ENCODE assay signal across 2 cellular contexts in genomic region chr1:183871142-183871541, GRCh38.
TF ChIP-seq lines count a peak whose summit lies in the region.

No MANE protein-coding gene starts in this region.

TF ChIP-seq in SK-N-SH treated with all-trans-retinoic acid at 6 μM for 48 hours, 23 proteins besides CTCF, POLR2A, EP300 and RAD21 (continued from another document):
- TF ChIP-seq, protein P1, sequence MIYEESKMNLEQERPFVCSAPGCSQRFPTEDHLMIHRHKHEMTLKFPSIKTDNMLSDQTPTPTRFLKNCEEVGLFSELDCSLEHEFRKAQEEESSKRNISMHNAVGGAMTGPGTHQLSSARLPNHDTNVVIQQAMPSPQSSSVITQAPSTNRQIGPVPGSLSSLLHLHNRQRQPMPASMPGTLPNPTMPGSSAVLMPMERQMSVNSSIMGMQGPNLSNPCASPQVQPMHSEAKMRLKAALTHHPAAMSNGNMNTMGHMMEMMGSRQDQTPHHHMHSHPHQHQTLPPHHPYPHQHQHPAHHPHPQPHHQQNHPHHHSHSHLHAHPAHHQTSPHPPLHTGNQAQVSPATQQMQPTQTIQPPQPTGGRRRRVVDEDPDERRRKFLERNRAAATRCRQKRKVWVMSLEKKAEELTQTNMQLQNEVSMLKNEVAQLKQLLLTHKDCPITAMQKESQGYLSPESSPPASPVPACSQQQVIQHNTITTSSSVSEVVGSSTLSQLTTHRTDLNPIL (CRISPR knock-in tag; IDR thresholded peaks at IDR 0.05; ENCODE audit: low read depth), result no peak
- no peak for TF ChIP-seq ARNTL (CRISPR knock-in tag; IDR thresholded peaks at IDR 0.05; ENCODE audit: borderline replicate concordance, low read depth)
- no peak for TF ChIP-seq OSR1 (CRISPR knock-in tag; IDR thresholded peaks at IDR 0.05)
- TF ChIP-seq ZFP3 (CRISPR knock-in tag; IDR thresholded peaks at IDR 0.05), result no peak
- TF ChIP-seq TOX (CRISPR knock-in tag; IDR thresholded peaks at IDR 0.05; ENCODE audit: borderline replicate concordance), result no peak
- no peak for TF ChIP-seq ZNF70 (CRISPR knock-in tag; IDR thresholded peaks at IDR 0.05)
- TF ChIP-seq ESRRG (CRISPR knock-in tag; IDR thresholded peaks at IDR 0.05), result no peak
- no peak for TF ChIP-seq ZC3H10 (CRISPR knock-in tag; IDR thresholded peaks at IDR 0.05)
- no peak for TF ChIP-seq PPARA (CRISPR knock-in tag; IDR thresholded peaks at IDR 0.05; ENCODE audit: borderline replicate concordance)
- no peak for TF ChIP-seq ZNF8 (CRISPR knock-in tag; IDR thresholded peaks at IDR 0.05)
- TF ChIP-seq GLIS3 (CRISPR knock-in tag; IDR thresholded peaks at IDR 0.05), result no peak
- no peak for TF ChIP-seq TCF4 (CRISPR knock-in tag; IDR thresholded peaks at IDR 0.05; ENCODE audit: borderline replicate concordance)
- no peak for TF ChIP-seq POU6F1 (CRISPR knock-in tag; IDR thresholded peaks at IDR 0.05; ENCODE audit: borderline replicate concordance, low read depth)
- TF ChIP-seq ZFP30 (CRISPR knock-in tag; IDR thresholded peaks at IDR 0.05), result no peak
- TF ChIP-seq CSDC2 (CRISPR knock-in tag; IDR thresholded peaks at IDR 0.05), result no peak

TF ChIP-seq in SK-N-SH, 30 proteins besides CTCF, POLR2A, EP300 and RAD21 (continued from another document):
- TF ChIP-seq RFX5 (IDR thresholded peaks at IDR 0.05; ENCODE audit: low read length) (no peak), RXRA (IDR thresholded peaks at IDR 0.05; ENCODE audit: borderline replicate concordance, low read depth) (no peak), FOXJ3 (CRISPR knock-in tag; IDR thresholded peaks at IDR 0.05) (no peak), SMC3 (IDR thresholded peaks at IDR 0.05; ENCODE audit: low read depth, low read length) (no peak), FOXM1 (IDR thresholded peaks at IDR 0.05; ENCODE audit: low read depth) (no peak), EZH2phosphoT487 (IDR thresholded peaks at IDR 0.05; ENCODE audit: borderline replicate concordance, low read depth) (no peak), NRF1 (IDR thresholded peaks at IDR 0.05; ENCODE audit: low read depth, low read length) (no peak), SIN3A (IDR thresholded peaks at IDR 0.05; ENCODE audit: borderline replicate concordance, low read depth, low read length) (no peak), FOSL2 (IDR thresholded peaks at IDR 0.05; ENCODE audit: borderline replicate concordance, low read depth) (no peak)
- TF ChIP-seq, protein P2, sequence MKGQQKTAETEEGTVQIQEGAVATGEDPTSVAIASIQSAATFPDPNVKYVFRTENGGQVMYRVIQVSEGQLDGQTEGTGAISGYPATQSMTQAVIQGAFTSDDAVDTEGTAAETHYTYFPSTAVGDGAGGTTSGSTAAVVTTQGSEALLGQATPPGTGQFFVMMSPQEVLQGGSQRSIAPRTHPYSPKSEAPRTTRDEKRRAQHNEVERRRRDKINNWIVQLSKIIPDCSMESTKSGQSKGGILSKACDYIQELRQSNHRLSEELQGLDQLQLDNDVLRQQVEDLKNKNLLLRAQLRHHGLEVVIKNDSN (IDR thresholded peaks at IDR 0.05; ENCODE audit: borderline replicate concordance, low read depth), result no peak
